In genomic region chr21:41819236-41819855, GRCh38 we compare ENCODE assay signal across 22 cellular contexts. TPM values are rescaled to one million over a fixed set of nuclear protein-coding genes. Genes with fewer than 3 reads are reported as not detected.
A peak's percentile ranks its signal among the peaks of the same experiment; 100 is the strongest.
DNase-seq lines count a peak whose midpoint lies in the region; ATAC-seq and TF ChIP-seq lines count a peak whose summit lies in the region.
"Had no signal": no experiment of that assay in that cellular context is flagged by ENCODE, and none has a peak within 500 bp of the region (broad histone marks: within the 10 kb centered on the region; RNA-seq: fewer than 3 reads in every experiment).

No MANE protein-coding gene starts in this region.

- no peak overlapping the region for H3K4me2 ChIP-seq in neural progenitor cell

- H3K9me3 Mint-ChIP-seq in activated naive CD4-positive, alpha-beta T cell treated with anti-CD3 and anti-CD28 coated beads, Interleukin-2, amount 50 U/mL, for 24 hours = no peaks in the 10 kb centered on the region
- H3K9me3 Mint-ChIP-seq in WTC11 (no peaks in the 10 kb centered on the region), neural progenitor cell (no peaks in the 10 kb centered on the region), Caco-2 (ENCODE audit: unreplicated experiment) (no peaks in the 10 kb centered on the region)

- no peak overlapping the region for H3K4me3 Mint-ChIP-seq in activated naive CD4-positive, alpha-beta T cell treated with anti-CD3 and anti-CD28 coated beads, Interleukin-2, amount 50 U/mL, for 24 hours
- H3K4me3 Mint-ChIP-seq in WTC11 (no peak overlapping the region), neural progenitor cell (no peak overlapping the region), Caco-2 (ENCODE audit: unreplicated experiment) (no peak overlapping the region)

- H2AFZ ChIP-seq in neural progenitor cell (replicated peaks) = no peak overlapping the region

- no peaks in the 10 kb centered on the region for H4K20me1 ChIP-seq in neural progenitor cell (ENCODE audit: low read depth)

- DNase-seq in activated naive CD4-positive, alpha-beta T cell treated with Interleukin-2 at 50 U/mL for 16 hours = no peak
- DNase-seq in WTC11 (ENCODE audit: low spot score) (no peak), neural progenitor cell (ENCODE audit: low spot score) (no peak), thyroid gland (peak; percentile 78 to 83), foreskin fibroblast (no peak), Caco-2 (no peak)
- DNase-seq: Karpas-422, NCI-H1092, NCI-H1417 treated with DMSO at 0.1 percent for 48 hours, NCI-H1694 treated with DMSO at 0.1 percent for 48 hours, NCI-H2081, NCI-H2171, NCI-H226, NCI-H510A, NCI-H69, SHP77 treated with DMSO at 0.1 percent for 48 hours had no signal

- H3K9ac ChIP-seq in neural progenitor cell = no peak overlapping the region

- H3K27ac ChIP-seq in neural progenitor cell (no peak overlapping the region), thyroid gland (no peak overlapping the region)
- H3K27ac ChIP-seq: HL-60 had no signal

- H3K36me3 ChIP-seq in neural progenitor cell (no peaks in the 10 kb centered on the region), thyroid gland (peaks cover 3 to 5% of the 10 kb centered on the region in 2 donors), Caco-2 (ENCODE audit: control insufficient read depth, insufficient read depth, low read length) (no peaks in the 10 kb centered on the region)
- H3K36me3 ChIP-seq: HAP-1 had no signal

- H3K4me3 ChIP-seq in neural progenitor cell = no peak overlapping the region
- H3K4me3 ChIP-seq in thyroid gland (replicated peaks in 1 of 3) = no peak overlapping the region
- no peak overlapping the region for H3K4me3 ChIP-seq in foreskin fibroblast (ENCODE audit: low read depth in 1 of 2, low read length in 2 of 2)
- no peak overlapping the region for H3K4me3 ChIP-seq in Caco-2 (ENCODE audit: low read depth, low read length)
- H3K4me3 ChIP-seq: HAP-1 had no signal

- POLR2A ChIA-PET in WTC11 (lab: Charles Lee) (no interaction called here), Caco-2 (lab: Charles Lee) (no interaction called here)

- 58 to 67% methylated on average over 23 to 26 of the region's 26 CpGs for WGBS in thyroid gland, 2 donors

- peaks cover 2% of the 10 kb centered on the region for H3F3A ChIP-seq in neural progenitor cell (ENCODE audit: low read depth)

- H3K27me3 Mint-ChIP-seq in activated naive CD4-positive, alpha-beta T cell treated with anti-CD3 and anti-CD28 coated beads, Interleukin-2, amount 50 U/mL, for 24 hours = no peaks in the 10 kb centered on the region
- no peaks in the 10 kb centered on the region for H3K27me3 Mint-ChIP-seq in WTC11 (ENCODE audit: low read depth)
- H3K27me3 Mint-ChIP-seq in neural progenitor cell (ENCODE audit: insufficient read depth, low read depth) = no peaks in the 10 kb centered on the region
- H3K27me3 Mint-ChIP-seq in Caco-2 (ENCODE audit: insufficient read depth, unreplicated experiment) = no peaks in the 10 kb centered on the region

- no peak for TF ChIP-seq POLR2A in thyroid gland (IDR thresholded peaks at IDR 0.05)

- no peak for TF ChIP-seq CTCF in WTC11 (IDR thresholded peaks at IDR 0.05)
- TF ChIP-seq CTCF in neural progenitor cell (IDR thresholded peaks at IDR 0.05) = no peak
- no peak for TF ChIP-seq CTCF in thyroid gland (IDR thresholded peaks at IDR 0.05)
- TF ChIP-seq CTCF in foreskin fibroblast (IDR thresholded peaks at IDR 0.05; ENCODE audit: low read depth, low read length) = no peak
- TF ChIP-seq CTCF in Caco-2 (IDR thresholded peaks at IDR 0.05; ENCODE audit: insufficient read depth in 1 of 2, low read depth in 1 of 2, low read length in 1 of 2, severe bottlenecking in 1 of 2, unreplicated experiment in 1 of 2) = no peak

- BruUV-seq in Caco-2 (replicated peaks; lab: Mats Ljungman, UMichigan) = no TSS peak

- H3K27me3 ChIP-seq in neural progenitor cell = no peaks in the 10 kb centered on the region
- H3K27me3 ChIP-seq in thyroid gland = no peaks in the 10 kb centered on the region
- no peaks in the 10 kb centered on the region for H3K27me3 ChIP-seq in Caco-2 (replicated peaks; ENCODE audit: control insufficient read depth, insufficient read depth, low read length)

- CTCF ChIA-PET in WTC11 (lab: Charles Lee) (interaction anchor here (1.6 to 2.3 kb wide), 2 partner anchors 73 to 207 kb away, joined by 3 to 11 read pairs; no protein-coding TSS in a partner anchor), Caco-2 (lab: Charles Lee) (interaction anchor here (0.6 to 0.8 kb wide), 2 partner anchors 32 to 51 kb away, joined by 3 read pairs; no protein-coding TSS in a partner anchor)

- H3K4me1 Mint-ChIP-seq in activated naive CD4-positive, alpha-beta T cell treated with anti-CD3 and anti-CD28 coated beads, Interleukin-2, amount 50 U/mL, for 24 hours = peaks cover 9% of the 10 kb centered on the region
- H3K4me1 Mint-ChIP-seq in WTC11 (no peaks in the 10 kb centered on the region), neural progenitor cell (peaks cover 11% of the 10 kb centered on the region), Caco-2 (ENCODE audit: low read depth, unreplicated experiment) (no peaks in the 10 kb centered on the region)

- H3K79me2 ChIP-seq in neural progenitor cell (ENCODE audit: low read depth) = no peaks in the 10 kb centered on the region

- no peaks in the 10 kb centered on the region for H3K4me1 ChIP-seq in neural progenitor cell
- peaks cover 0 to 15% of the 10 kb centered on the region in 2 donors for H3K4me1 ChIP-seq in thyroid gland
- H3K4me1 ChIP-seq in Caco-2 = 0 out of 2 replicates have a peak, but pooled peaks cover 3% of the 10 kb centered on the region
- H3K4me1 ChIP-seq: HAP-1 had no signal

- H3K9me3 ChIP-seq in neural progenitor cell (ENCODE audit: low read depth) (no peaks in the 10 kb centered on the region), thyroid gland (no peaks in the 10 kb centered on the region), Caco-2 (no peaks in the 10 kb centered on the region)
- H3K9me3 ChIP-seq: HAP-1 had no signal

- H3K27ac Mint-ChIP-seq in activated naive CD4-positive, alpha-beta T cell treated with anti-CD3 and anti-CD28 coated beads, Interleukin-2, amount 50 U/mL, for 24 hours = peak overlapping the region; percentile 6
- peak overlapping the region; percentile 74 for H3K27ac Mint-ChIP-seq in WTC11
- H3K27ac Mint-ChIP-seq in neural progenitor cell = peak overlapping the region; percentile 60
- no peak overlapping the region for H3K27ac Mint-ChIP-seq in Caco-2 (ENCODE audit: unreplicated experiment)

- intact Hi-C loops in thyroid gland (cut with DNase I) (loop anchor here (5.0 kb wide), 1 partner anchor 298 kb away; no protein-coding TSS in a partner anchor), Caco-2 (cut with micrococcal nuclease; ENCODE audit: unreplicated experiment) (no loop called here)

- no peak for ATAC-seq in WTC11
- ATAC-seq in HG03565 (IDR thresholded peaks at IDR 0.05; ENCODE audit: unreplicated experiment) = no peak
- ATAC-seq: Panc1 had no signal

- H3K36me3 Mint-ChIP-seq in activated naive CD4-positive, alpha-beta T cell treated with anti-CD3 and anti-CD28 coated beads, Interleukin-2, amount 50 U/mL, for 24 hours = peaks cover 2% of the 10 kb centered on the region
- H3K36me3 Mint-ChIP-seq in WTC11 = peaks cover 10% of the 10 kb centered on the region
- peaks cover 14% of the 10 kb centered on the region for H3K36me3 Mint-ChIP-seq in neural progenitor cell
- no peaks in the 10 kb centered on the region for H3K36me3 Mint-ChIP-seq in Caco-2 (ENCODE audit: insufficient read depth, unreplicated experiment)

TF ChIP-seq in WTC11, 78 proteins besides CTCF, POLR2A, EP300 and RAD21:
- TF ChIP-seq ZNF263 (CRISPR knock-in tag; IDR thresholded peaks at IDR 0.05; ENCODE audit: low read depth) = no peak
- TF ChIP-seq ESRRA (CRISPR knock-in tag; IDR thresholded peaks at IDR 0.05; ENCODE audit: borderline replicate concordance) = no peak
- TF ChIP-seq JAZF1 (CRISPR knock-in tag; IDR thresholded peaks at IDR 0.05) = no peak
- no peak for TF ChIP-seq JUN (CRISPR knock-in tag; IDR thresholded peaks at IDR 0.05)
- no peak for TF ChIP-seq TEAD4 (CRISPR knock-in tag; IDR thresholded peaks at IDR 0.05)
- TF ChIP-seq GABPB1 (CRISPR knock-in tag; IDR thresholded peaks at IDR 0.05) = no peak
- no peak for TF ChIP-seq SOX15 (CRISPR knock-in tag; IDR thresholded peaks at IDR 0.05)
- TF ChIP-seq FOXP1 (CRISPR knock-in tag; IDR thresholded peaks at IDR 0.05; ENCODE audit: borderline replicate concordance) = no peak
- no peak for TF ChIP-seq FOXJ3 (CRISPR knock-in tag; IDR thresholded peaks at IDR 0.05; ENCODE audit: borderline replicate concordance)

RNA-seq across cellular contexts. Expression of gene RIPK4, which starts 52.5 kb away (rescaled TPM):
- total RNA-seq in WTC11 (2021) (13.7 to 20.1 TPM (median 14.0 TPM) in 3 replicates), neural progenitor cell (ENCODE audit: low replicate concordance) (1.3 and 2.3 TPM in 2 replicates), thyroid gland (10 to 100 TPM; 15.3 to 24.7 (median 22.6) TPM), Caco-2 (2022) (24.1 and 25.4 TPM in 2 replicates)
- total RNA-seq: G401 had no signal

RNA-seq across cellular contexts. Expression of gene PRDM15, which starts 59.8 kb away (rescaled TPM):
- total RNA-seq in WTC11 (2021) (10.3 to 12.9 TPM (median 12.2 TPM) in 3 replicates), neural progenitor cell (ENCODE audit: low replicate concordance) (9.0 and 10.4 TPM in 2 replicates), thyroid gland (10 to 100 TPM in 1 of 4 donors, 1 to 10 TPM in 3; 4.7 to 12.3 (median 7.3) TPM), Caco-2 (2022) (5.6 and 8.2 TPM in 2 replicates)

Comparison
In these comparisons a context has a peak if more than half of its experiments do, and no peak if none do; other contexts are left out.
1. DNase-seq: peak in thyroid gland (2 of 2); none in activated naive CD4-positive, alpha-beta T cell treated with Interleukin-2 at 50 U/mL for 16 hours (single experiment), WTC11 (single experiment), neural progenitor cell (single experiment), foreskin fibroblast (0 of 2) and Caco-2 (0 of 2).